Comparison of ENCODE assay signal across 26 cellular contexts in genomic region chr10:8386781-8387180, GRCh38.
"Had no signal": no experiment of that assay in that cellular context is flagged by ENCODE, and none has a peak within 500 bp of the region (broad histone marks: within the 10 kb centered on the region; RNA-seq: fewer than 3 reads in every experiment).

No MANE protein-coding gene starts in this region.

- DNase-seq: dermis blood vessel endothelial cell; dorsolateral prefrontal cortex; effector CD4-positive, alpha-beta T cell; effector memory CD4-positive, alpha-beta T cell; erythroblast; esophagus squamous epithelium; foreskin fibroblast; foreskin melanocyte; gastrocnemius medialis; heart left ventricle; hypothalamus; immature natural killer cell; left cardiac atrium; left lung; left ventricle myocardium superior; lower lobe of right lung; mucosa of descending colon; naive B cell had no signal

- H3K79me2 ChIP-seq: hepatocyte had no signal

- H3K4me1 Mint-ChIP-seq: memory B cell, mesothelial cell of epicardium, naive B cell had no signal

- H3K4me1 ChIP-seq: gastrocnemius medialis, heart left ventricle, left lung, lower lobe of right lung had no signal

- H3K4me3 Mint-ChIP-seq: immature natural killer cell, memory B cell, mesothelial cell of epicardium, naive B cell had no signal

- H3K27ac Mint-ChIP-seq: memory B cell, mesothelial cell of epicardium had no signal

- H3K36me3 ChIP-seq: esophagus squamous epithelium, gastrocnemius medialis, heart left ventricle, left lung, lower lobe of right lung had no signal

- FAIRE-seq: colon, endometrium, keratinocyte had no signal

- H3K27ac ChIP-seq: coronary artery, dorsolateral prefrontal cortex, epithelial cell of prostate, esophagus squamous epithelium, gastrocnemius medialis, heart left ventricle, hepatocyte, left lung, lower lobe of right lung had no signal

- H3K27me3 ChIP-seq: esophagus squamous epithelium, gastrocnemius medialis, hepatocyte, left lung had no signal

- H3K4me2 ChIP-seq: hepatocyte had no signal

- H3K4me3 ChIP-seq: coronary artery, dorsolateral prefrontal cortex, esophagus squamous epithelium, gastrocnemius medialis, heart left ventricle, hepatocyte, left lung, lower lobe of right lung, mucosa of descending colon had no signal

- H3K36me3 Mint-ChIP-seq: immature natural killer cell, mesothelial cell of epicardium had no signal

- H2AFZ ChIP-seq: hepatocyte had no signal

- H3K9me3 ChIP-seq: esophagus squamous epithelium, gastrocnemius medialis, heart left ventricle, left lung, lower lobe of right lung, mucosa of descending colon had no signal
